ENCODE assay signal across 8 cellular contexts in the genomic region with DNA sequence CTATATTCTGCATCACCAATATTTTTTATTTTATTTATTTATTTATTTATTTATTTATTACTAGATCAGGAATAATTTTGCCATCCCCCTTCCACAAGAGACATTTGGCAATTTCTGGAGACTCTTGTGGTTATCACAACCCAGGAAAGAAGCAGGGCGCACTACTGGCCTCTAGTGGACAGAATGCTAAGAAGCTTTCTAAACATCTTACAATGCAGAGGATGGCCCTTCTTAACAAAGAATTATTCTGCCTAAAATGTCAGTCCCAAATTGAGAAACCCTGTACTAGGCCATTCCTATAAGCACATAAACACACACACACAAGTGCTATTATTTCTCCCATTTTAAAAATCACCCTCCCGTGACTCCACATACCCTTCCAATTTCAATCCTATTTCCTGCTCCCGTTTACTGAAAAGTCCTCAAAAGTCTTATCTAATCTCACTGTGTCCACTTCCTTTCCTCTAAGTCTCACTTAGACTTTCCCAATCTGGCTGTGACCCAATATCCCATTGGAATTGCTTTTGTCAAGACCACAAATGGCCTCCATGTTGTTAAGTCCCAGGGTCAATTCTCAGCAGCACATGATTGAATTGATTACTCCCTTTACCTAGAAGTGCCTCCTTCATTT. TPM values are rescaled to one million over a fixed set of nuclear protein-coding genes. Genes with fewer than 3 reads are reported as not detected.
DNase-seq lines count a peak whose midpoint lies in the region; ATAC-seq lines count a peak whose summit lies in the region.

No MANE protein-coding gene starts in this region.

- peak; percentile 45 for ATAC-seq in activated CD8-positive, alpha-beta memory T cell treated with anti-CD3 and anti-CD28 coated beads, Interleukin-2, amount 10 ng/mL, durations not matched to agents 7 days and 5 days
- peak; percentile 65 for ATAC-seq in esophagus mucosa
- ATAC-seq in naive thymus-derived CD8-positive, alpha-beta T cell = peak; percentile 35 to 44
- no peak for ATAC-seq in GM18519 (IDR thresholded peaks at IDR 0.05; ENCODE audit: low FRiP score, unreplicated experiment)

- H3K27me3 Mint-ChIP-seq in activated CD8-positive, alpha-beta memory T cell treated with anti-CD3 and anti-CD28 coated beads, Interleukin-2, amount 10 ng/mL, durations not matched to agents 7 days and 5 days = peaks cover 6% of the 10 kb centered on the region
- peaks cover 0 to 7% (median 3%) of the 10 kb centered on the region in 5 donors for H3K27me3 Mint-ChIP-seq in naive thymus-derived CD8-positive, alpha-beta T cell

- no peaks in the 10 kb centered on the region for H3K4me1 Mint-ChIP-seq in activated CD8-positive, alpha-beta memory T cell treated with anti-CD3 and anti-CD28 coated beads, Interleukin-2, amount 10 ng/mL, durations not matched to agents 7 days and 5 days
- H3K4me1 Mint-ChIP-seq in naive thymus-derived CD8-positive, alpha-beta T cell = no peaks in the 10 kb centered on the region

- H3K36me3 Mint-ChIP-seq in activated CD8-positive, alpha-beta memory T cell treated with anti-CD3 and anti-CD28 coated beads, Interleukin-2, amount 10 ng/mL, durations not matched to agents 7 days and 5 days = no peaks in the 10 kb centered on the region
- H3K36me3 Mint-ChIP-seq in naive thymus-derived CD8-positive, alpha-beta T cell = no peaks in the 10 kb centered on the region

- POLR2A ChIA-PET in naive thymus-derived CD8-positive, alpha-beta T cell (lab: Charles Lee) = interaction anchor here (1.1 to 1.5 kb wide), 2 partner anchors 43 to 418 kb away, joined by 3 read pairs; partner anchors contain the start of gene RNF11

- peak; percentile 72 for DNase-seq in CD1c-positive myeloid dendritic cell (ENCODE audit: extremely low spot score)
- DNase-seq in HCEC 1CT = peak; percentile 66
- peak; percentile 88 for DNase-seq in NCI-H82 (lab: John Stamatoyannopoulos, UW)
- peak; percentile 65 for DNase-seq in activated CD8-positive, alpha-beta memory T cell treated with anti-CD3 and anti-CD28 coated beads, Interleukin-2, amount 10 ng/mL, durations not matched to agents 7 days and 5 days
- DNase-seq in naive thymus-derived CD8-positive, alpha-beta T cell = peak; percentile 2 to 72 (median 34)
- DNase-seq in substantia nigra (lab: John Stamatoyannopoulos, UW) = peak in 33 of 49 donors; percentile 2 to 54 (median 24)

- no peak overlapping the region for H3K4me3 Mint-ChIP-seq in activated CD8-positive, alpha-beta memory T cell treated with anti-CD3 and anti-CD28 coated beads, Interleukin-2, amount 10 ng/mL, durations not matched to agents 7 days and 5 days
- H3K4me3 Mint-ChIP-seq in naive thymus-derived CD8-positive, alpha-beta T cell = no peak overlapping the region

- no peaks in the 10 kb centered on the region for H3K9me3 Mint-ChIP-seq in activated CD8-positive, alpha-beta memory T cell treated with anti-CD3 and anti-CD28 coated beads, Interleukin-2, amount 10 ng/mL, durations not matched to agents 7 days and 5 days (ENCODE audit: low read depth)
- no peaks in the 10 kb centered on the region for H3K9me3 Mint-ChIP-seq in naive thymus-derived CD8-positive, alpha-beta T cell

- no peak overlapping the region for H3K27ac Mint-ChIP-seq in activated CD8-positive, alpha-beta memory T cell treated with anti-CD3 and anti-CD28 coated beads, Interleukin-2, amount 10 ng/mL, durations not matched to agents 7 days and 5 days
- no peak overlapping the region for H3K27ac Mint-ChIP-seq in naive thymus-derived CD8-positive, alpha-beta T cell

- no peak overlapping the region for H3K27ac ChIP-seq in substantia nigra (ENCODE audit: low read depth, low read length, poor library complexity, severe bottlenecking)

- CTCF ChIA-PET in activated CD8-positive, alpha-beta memory T cell treated with anti-CD3 and anti-CD28 coated beads, Interleukin-2, amount 10 ng/mL, durations not matched to agents 7 days and 5 days (lab: Charles Lee) = interaction anchor here (0.9 to 5.9 kb wide), 16 partner anchors 12 to 441 kb away, joined by 3 to 69 read pairs (median 4); partner anchors contain the start of gene FAF1

RNA-seq across cellular contexts. Expression of gene RNF11, which starts 43.7 kb away (rescaled TPM):
- 10 to 100 TPM; 26.4 to 35.5 TPM for total RNA-seq in activated CD8-positive, alpha-beta memory T cell treated with anti-CD3 and anti-CD28 coated beads, Interleukin-2, amount 10 ng/mL, durations not matched to agents 7 days and 5 days
- 78.8 TPM for total RNA-seq in esophagus mucosa
- 10 to 100 TPM; 32.2 to 36.6 TPM for total RNA-seq in naive thymus-derived CD8-positive, alpha-beta T cell
- 10 to 100 TPM; 19.8 to 31.8 (median 27.2) TPM for polyA plus RNA-seq in naive thymus-derived CD8-positive, alpha-beta T cell

Comparison
In these comparisons a context has a peak if more than half of its experiments do, and no peak if none do; other contexts are left out.
1. DNase-seq: peak in every context shown above with its lines; median percentile 88 in NCI-H82; 72 in CD1c-positive myeloid dendritic cell; 66 in HCEC 1CT; 65 in activated CD8-positive, alpha-beta memory T cell treated with anti-CD3 and anti-CD28 coated beads, Interleukin-2, amount 10 ng/mL, durations not matched to agents 7 days and 5 days; 34 in naive thymus-derived CD8-positive, alpha-beta T cell; 24 in substantia nigra.